In the genomic region with DNA sequence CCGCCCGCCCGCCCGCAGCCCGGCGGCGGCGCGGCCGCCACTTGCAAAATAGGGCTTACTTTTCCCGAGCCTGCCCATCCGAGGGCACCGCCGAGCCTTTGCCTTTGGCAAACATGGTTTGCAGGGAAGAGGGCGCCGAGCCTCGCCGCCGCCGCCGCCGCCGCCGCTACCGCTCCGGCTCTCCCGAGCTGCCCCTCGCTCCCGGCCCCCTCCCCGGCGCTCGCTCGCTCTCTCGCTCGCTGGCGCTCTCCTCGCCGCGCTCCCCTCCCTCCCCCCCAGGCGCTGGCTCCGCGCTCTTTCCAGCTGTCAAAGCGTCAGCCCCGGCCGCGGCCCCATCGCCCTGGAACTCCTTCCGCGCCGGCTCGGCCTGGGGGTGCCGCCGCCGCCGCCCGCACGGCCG, we compare ENCODE assay signal across 8 cellular contexts. TPM values are rescaled to one million over a fixed set of nuclear protein-coding genes. Genes with fewer than 3 reads are reported as not detected.
DNase-seq lines count a peak whose midpoint lies in the region; ATAC-seq and TF ChIP-seq lines count a peak whose summit lies in the region.

No MANE protein-coding gene starts in this region.

- ATAC-seq in HG03571 (IDR thresholded peaks at IDR 0.05; ENCODE audit: unreplicated experiment) (no peak), GM19023 (IDR thresholded peaks at IDR 0.05; ENCODE audit: unreplicated experiment) (no peak)

- H3K36me3 ChIP-seq in thymus (ENCODE audit: control insufficient read depth, insufficient read depth) = peaks cover 29% of the 10 kb centered on the region

- WGBS in thymus = under 1% methylated on average over 58 of the region's 58 CpGs

- H3K27ac Mint-ChIP-seq in activated CD4-positive, alpha-beta T cell treated with anti-CD3 and anti-CD28 coated beads, Interleukin-2, amount 10 ng/mL, durations not matched to agents 24 days and 14 days = no peak overlapping the region

- peak overlapping the region; percentile 87 for H3K4me3 ChIP-seq in thymus (ENCODE audit: low read length)

- TF ChIP-seq CTCF in VCaP (conservative IDR thresholded peaks at IDR 0.05) = no peak

- peak overlapping the region; percentile 94 for H3K27ac ChIP-seq in VCaP
- H3K27ac ChIP-seq in thymus (ENCODE audit: low read depth) = peak overlapping the region; percentile 43

- no peaks in the 10 kb centered on the region for H3K27me3 Mint-ChIP-seq in activated CD4-positive, alpha-beta T cell treated with anti-CD3 and anti-CD28 coated beads, Interleukin-2, amount 10 ng/mL, durations not matched to agents 24 days and 14 days

- intact Hi-C loops in activated CD4-positive, alpha-beta T cell treated with anti-CD3 and anti-CD28 coated beads, Interleukin-2, amount 10 ng/mL, durations not matched to agents 24 days and 14 days (cut with micrococcal nuclease) = loop anchor here (2.0 to 10.0 kb wide), 8 partner anchors 49 to 991 kb away; a partner anchor contains a TSS

- DNase-seq in activated CD4-positive, alpha-beta T cell treated with anti-CD3 and anti-CD28 coated beads, Interleukin-2, amount 10 ng/mL, durations not matched to agents 24 days and 14 days = no peak
- DNase-seq in activated CD4-positive, alpha-beta T cell treated with anti-CD3 and anti-CD28 coated beads, Interleukin-2, amount 50 U/mL, for 4 hours = no peak
- DNase-seq in islet precursor cell = peak; percentile 65
- no peak for DNase-seq in HuH-7 (ENCODE audit: low spot score)

- H3K27me3 ChIP-seq in thymus (ENCODE audit: control insufficient read depth, insufficient read depth) = no peaks in the 10 kb centered on the region

- peak overlapping the region; percentile 93 for H3K4me3 Mint-ChIP-seq in activated CD4-positive, alpha-beta T cell treated with anti-CD3 and anti-CD28 coated beads, Interleukin-2, amount 10 ng/mL, durations not matched to agents 24 days and 14 days

- H3K9me3 Mint-ChIP-seq in activated CD4-positive, alpha-beta T cell treated with anti-CD3 and anti-CD28 coated beads, Interleukin-2, amount 10 ng/mL, durations not matched to agents 24 days and 14 days = peaks cover 5% of the 10 kb centered on the region

- no peaks in the 10 kb centered on the region for H3K9me3 ChIP-seq in thymus (ENCODE audit: control insufficient read depth)

- peaks cover 59% of the 10 kb centered on the region for H3K4me1 ChIP-seq in thymus (ENCODE audit: control insufficient read depth, insufficient read depth, low read length)

- peaks cover 37% of the 10 kb centered on the region for H3K36me3 Mint-ChIP-seq in activated CD4-positive, alpha-beta T cell treated with anti-CD3 and anti-CD28 coated beads, Interleukin-2, amount 10 ng/mL, durations not matched to agents 24 days and 14 days (ENCODE audit: low read depth)

- peaks cover 69% of the 10 kb centered on the region for H3K4me1 Mint-ChIP-seq in activated CD4-positive, alpha-beta T cell treated with anti-CD3 and anti-CD28 coated beads, Interleukin-2, amount 10 ng/mL, durations not matched to agents 24 days and 14 days

RNA-seq across cellular contexts. Expression of a gene that starts 0.3 kb away (rescaled TPM):
- total RNA-seq in activated CD4-positive, alpha-beta T cell treated with anti-CD3 and anti-CD28 coated beads, Interleukin-2, amount 10 ng/mL, durations not matched to agents 24 days and 14 days = 84.1 and 87.9 TPM in 2 replicates
- polyA plus RNA-seq in thymus = 55.7 TPM
